Comparison of ENCODE assay signal across 8 cellular contexts in genomic region chr10:31770307-31770902, GRCh38.
DNase-seq lines count a peak whose midpoint lies in the region; ATAC-seq and TF ChIP-seq lines count a peak whose summit lies in the region.

No MANE protein-coding gene starts in this region.

- H3K27me3 ChIP-seq in left ventricle myocardium inferior (ENCODE audit: low read depth): no peaks in the 10 kb centered on the region

- no peak overlapping the region for H3K4me3 ChIP-seq in left ventricle myocardium inferior

- no peak overlapping the region for H3K27ac ChIP-seq in left ventricle myocardium inferior (replicated peaks)

- DNase-seq in ELR (ENCODE audit: low read depth) (peak; percentile 38), OCI-M1 (lab: John Stamatoyannopoulos, UW) (peak; percentile 47), left ventricle myocardium inferior (no peak), OCI-M2 (lab: John Stamatoyannopoulos, UW; ENCODE audit: unreplicated experiment) (no peak), superior temporal gyrus (ENCODE audit: extremely low spot score) (no peak)
- peak; percentile 53 for DNase-seq in activated gamma-delta T cell treated with anti-CD3 and anti-CD28 coated beads, Interleukin-2, amount 50 U/mL, for 16 hours (ENCODE audit: low read depth)
- DNase-seq in stimulated activated CD4-positive, alpha-beta T cell treated with anti-CD3 and anti-CD28 coated beads, Interleukin-2, amount 100 ng/mL, for 4 hours (ENCODE audit: low read depth): peak; percentile 54

- peaks cover 21% of the 10 kb centered on the region for H3K4me1 ChIP-seq in left ventricle myocardium inferior

- H3K36me3 ChIP-seq in left ventricle myocardium inferior: no peaks in the 10 kb centered on the region

- ATAC-seq in GM21786 (IDR thresholded peaks at IDR 0.05; ENCODE audit: unreplicated experiment): peak; percentile 77

- peak; percentile 90 for TF ChIP-seq CTCF in left ventricle myocardium inferior (IDR thresholded peaks at IDR 0.05; ENCODE audit: borderline replicate concordance)

- intact Hi-C loops in left ventricle myocardium inferior (cut with micrococcal nuclease): no loop called here

- no peaks in the 10 kb centered on the region for H3K9me3 ChIP-seq in left ventricle myocardium inferior (replicated peaks)

Comparison
In these comparisons a context has a peak if more than half of its experiments do, and no peak if none do; other contexts are left out.
1. DNase-seq: peak in ELR (single experiment), OCI-M1 (single experiment), activated gamma-delta T cell treated with anti-CD3 and anti-CD28 coated beads, Interleukin-2, amount 50 U/mL, for 16 hours (single experiment) and stimulated activated CD4-positive, alpha-beta T cell treated with anti-CD3 and anti-CD28 coated beads, Interleukin-2, amount 100 ng/mL, for 4 hours (single experiment); none in left ventricle myocardium inferior (single experiment), OCI-M2 (single experiment) and superior temporal gyrus (single experiment).